ENCODE assay signal across 14 cellular contexts in genomic region chr5:88838500-88838899, GRCh38.
"Had no signal": no experiment of that assay in that cellular context is flagged by ENCODE, and none has a peak within 500 bp of the region (broad histone marks: within the 10 kb centered on the region; RNA-seq: fewer than 3 reads in every experiment).

No MANE protein-coding gene starts in this region.

- H3K9me3 ChIP-seq: colonic mucosa, right lobe of liver, vagina had no signal

- ATAC-seq: natural killer cell, right lobe of liver had no signal

- H3K36me3 ChIP-seq: colonic mucosa, right lobe of liver, vagina had no signal

- DNase-seq: activated CD4-positive, alpha-beta T cell treated with anti-CD3 and anti-CD28 coated beads, Interleukin-2, amount 50 U/mL, for 4 hours; activated effector memory CD4-positive, alpha-beta T cell treated with anti-CD3 and anti-CD28 coated beads, Interleukin-2, amount 50 U/mL, for 16 hours; activated T-cell treated with anti-CD3 and anti-CD28 coated beads, Interleukin-2, amount 50 U/mL, for 1 hour; aorta; colonic mucosa; effector CD8-positive, alpha-beta T cell; natural killer cell; nucleus accumbens; right lobe of liver; stimulated activated CD4-positive, alpha-beta T cell treated with anti-CD3 and anti-CD28 coated beads, Interleukin-2, amount 100 ng/mL, for 24 hours; stimulated activated naive CD4-positive, alpha-beta T cell treated with Interleukin-2 at 50 U/mL for 16 hours; T-helper 2 cell had no signal

- H3K27me3 ChIP-seq: colonic mucosa, right lobe of liver, vagina had no signal

- H3K27ac ChIP-seq: colonic mucosa, right lobe of liver had no signal

- H3K4me1 ChIP-seq: colonic mucosa, right lobe of liver had no signal

- H3K4me3 ChIP-seq: colonic mucosa, lung, right lobe of liver, vagina had no signal
